20 cellular contexts compared by ENCODE assay signal in the genomic region with DNA sequence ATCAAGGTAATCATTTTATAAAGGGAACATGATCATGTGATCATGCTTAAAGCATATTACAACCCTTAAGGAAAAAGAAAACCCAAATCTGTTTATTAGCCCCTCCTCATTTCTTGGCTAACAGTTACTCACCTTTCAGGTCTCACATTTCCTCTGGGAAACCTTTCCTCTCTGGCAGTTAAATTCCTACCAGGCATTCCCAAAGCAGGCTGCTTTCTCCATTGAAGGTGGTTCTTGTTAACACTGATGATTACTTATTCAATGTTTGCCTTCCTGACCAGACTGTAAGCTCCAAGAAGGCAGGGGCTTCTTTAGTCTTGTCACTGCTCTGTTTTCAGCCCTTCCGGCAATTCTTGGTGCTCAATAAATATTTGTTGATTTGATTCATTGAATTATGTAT. TPM values are rescaled to one million over a fixed set of nuclear protein-coding genes. Genes with fewer than 3 reads are reported as not detected.
A peak's percentile ranks its signal among the peaks of the same experiment; 100 is the strongest.
DNase-seq lines count a peak whose midpoint lies in the region; ATAC-seq, FAIRE-seq and TF ChIP-seq lines count a peak whose summit lies in the region.
"Had no signal": no experiment of that assay in that cellular context is flagged by ENCODE, and none has a peak within 500 bp of the region (broad histone marks: within the 10 kb centered on the region; RNA-seq: fewer than 3 reads in every experiment).

No MANE protein-coding gene starts in this region.

- H3K4me1 ChIP-seq in breast epithelium (no peaks in the 10 kb centered on the region), mammary epithelial cell (ENCODE audit: insufficient read depth, low read length) (peaks cover 6% of the 10 kb centered on the region), A549 (no peaks in the 10 kb centered on the region)

- no peak overlapping the region for H2AFZ ChIP-seq in mammary epithelial cell (ENCODE audit: low read depth, low read length)
- H2AFZ ChIP-seq: GM23248 had no signal

- H3K4me2 ChIP-seq in mammary epithelial cell (ENCODE audit: insufficient read depth, low read depth, low read length) (no peak overlapping the region), A549 (no peak overlapping the region)

- no peaks in the 10 kb centered on the region for H4K20me1 ChIP-seq in mammary epithelial cell (ENCODE audit: insufficient read depth, low read length)

- ATAC-seq in A549 (no peak), WTC11 (peak; percentile 60), GM18498 (IDR thresholded peaks at IDR 0.05; ENCODE audit: unreplicated experiment) (no peak)
- ATAC-seq: HCT116 had no signal

- no TSS peak for BruUV-seq in mammary epithelial cell (replicated peaks; lab: Mats Ljungman, UMichigan)

- TF ChIP-seq CTCF in breast epithelium (IDR thresholded peaks at IDR 0.05) (no peak), mammary epithelial cell (conservative IDR thresholded peaks at IDR 0.05 in 1 of 2, IDR thresholded peaks at IDR 0.05 in 1 of 2; ENCODE audit: extremely low read depth in 1 of 2, insufficient read depth in 1 of 2, low read depth in 1 of 2, low read length in 2 of 2) (no peak), A549 (IDR thresholded peaks at IDR 0.05) (no peak), WTC11 (IDR thresholded peaks at IDR 0.05) (no peak), foreskin fibroblast (IDR thresholded peaks at IDR 0.05; ENCODE audit: low read depth, low read length) (no peak)

- peaks cover 26% of the 10 kb centered on the region for H3K4me1 Mint-ChIP-seq in WTC11
- H3K4me1 Mint-ChIP-seq: CD4-positive, alpha-beta memory T cell had no signal

- TF ChIP-seq POLR2A in breast epithelium (IDR thresholded peaks at IDR 0.05), result no peak
- no peak for TF ChIP-seq POLR2A in A549 (IDR thresholded peaks at IDR 0.05; ENCODE audit: low read length)

- no peak for TF ChIP-seq EP300 in A549 (IDR thresholded peaks at IDR 0.05)

- H3K27ac Mint-ChIP-seq in WTC11, result peak overlapping the region; percentile 75; the same call in 1 of the 2 replicates
- H3K27ac Mint-ChIP-seq: CD4-positive, alpha-beta memory T cell; H9 had no signal

- peak overlapping the region; percentile 22 to 66 for H3K27ac ChIP-seq in breast epithelium
- no peak overlapping the region for H3K27ac ChIP-seq in mammary epithelial cell (ENCODE audit: insufficient read depth, low read depth, low read length)
- H3K27ac ChIP-seq in A549, result no peak overlapping the region
- H3K27ac ChIP-seq: GM23248 had no signal

- H3K9me3 ChIP-seq in breast epithelium (no peaks in the 10 kb centered on the region), mammary epithelial cell (replicated peaks; ENCODE audit: insufficient read depth, low read length) (no peaks in the 10 kb centered on the region), A549 (no peaks in the 10 kb centered on the region)

- no peaks in the 10 kb centered on the region for H3K36me3 ChIP-seq in breast epithelium
- H3K36me3 ChIP-seq in mammary epithelial cell (ENCODE audit: insufficient read depth, low read length), result no peaks in the 10 kb centered on the region

- no peak for TF ChIP-seq RAD21 in A549 (conservative IDR thresholded peaks at IDR 0.05 in 1 of 2, IDR thresholded peaks at IDR 0.05 in 1 of 2)

- POLR2A ChIA-PET in A549 (lab: Yijun Ruan, JAX) (no interaction called here), WTC11 (lab: Charles Lee) (interaction anchor here (1.0 kb wide), 1 partner anchor 13 kb away, joined by 3 read pairs; no protein-coding TSS in a partner anchor)

- H3K4me3 ChIP-seq in breast epithelium, result no peak overlapping the region
- no peak overlapping the region for H3K4me3 ChIP-seq in mammary epithelial cell (replicated peaks in 1 of 3; ENCODE audit: insufficient read depth in 1 of 3, low read depth in 2 of 3, low read length in 3 of 3)
- no peak overlapping the region for H3K4me3 ChIP-seq in A549
- H3K4me3 ChIP-seq in foreskin fibroblast (ENCODE audit: low read depth in 1 of 2, low read length in 2 of 2), result no peak overlapping the region
- H3K4me3 ChIP-seq: GM23248 had no signal

- intact Hi-C loops in breast epithelium (cut with DNase I; ENCODE audit: low total_unique reads) (no loop called here), mammary epithelial cell (cut with micrococcal nuclease) (no loop called here)

- H3K9me3 Mint-ChIP-seq in WTC11, result no peaks in the 10 kb centered on the region
- H3K9me3 Mint-ChIP-seq: CD4-positive, alpha-beta memory T cell; H9 had no signal

- DNase-seq in breast epithelium (ENCODE audit: low spot score in 2 of 2) (no peak), mammary epithelial cell (no peak), A549 (ENCODE audit: low read depth in 1 of 2, low spot score in 1 of 2) (no peak), WTC11 (ENCODE audit: low spot score) (no peak), iPS-NIHi11 (ENCODE audit: low spot score) (peak; percentile 26), foreskin fibroblast (no peak)
- DNase-seq in activated CD4-positive, alpha-beta T cell treated with anti-CD3 and anti-CD28 coated beads, Interleukin-2, amount 50 U/mL, for 1 hour, result no peak
- DNase-seq: 8988T; C1 segment of cervical spinal cord; Calu3; CD4-positive, alpha-beta memory T cell; COR-L47; DMS53; DMS79 treated with DMSO at 0.1 percent for 48 hours; GF-D8; GM23248; H9 had no signal

- no peak overlapping the region for H3K9ac ChIP-seq in mammary epithelial cell (ENCODE audit: insufficient read depth, low read length)
- H3K9ac ChIP-seq: GM23248 had no signal

- dilution Hi-C loops in mammary epithelial cell (cut with HindIII; ENCODE audit: low sequenced_read_pairs), result no loop called here

- in situ Hi-C loops in mammary epithelial cell (cut with MboI; ENCODE audit: low sequenced_read_pairs in 2 of 2), result no loop called here

- H3K4me3 Mint-ChIP-seq in WTC11, result no peak overlapping the region
- H3K4me3 Mint-ChIP-seq: CD4-positive, alpha-beta memory T cell; H9 had no signal

- H3K27me3 ChIP-seq in breast epithelium (no peaks in the 10 kb centered on the region), mammary epithelial cell (ENCODE audit: insufficient read depth, low read length) (no peaks in the 10 kb centered on the region)

- peak; percentile 36 for FAIRE-seq in A549 (lab: Jason Lieb, UNC)
- FAIRE-seq: GM12891 had no signal

- CTCF ChIA-PET in mammary epithelial cell (lab: Charles Lee; ENCODE audit: low non-redundant PET), result no interaction called here
- CTCF ChIA-PET in A549 (lab: Yijun Ruan, JAX), result no interaction called here
- CTCF ChIA-PET in WTC11 (lab: Charles Lee), result no interaction called here

- no peaks in the 10 kb centered on the region; the same call in 1 of the 2 replicates for H3K27me3 Mint-ChIP-seq in WTC11 (ENCODE audit: low read depth)

- no peaks in the 10 kb centered on the region for H3K79me2 ChIP-seq in mammary epithelial cell (ENCODE audit: insufficient read depth, low read length)

- WGBS in mammary epithelial cell (ENCODE audit: low coverage, missing lambda C conversion rate), result 100% methylated on average over 1 of the region's 1 CpG
- 94% methylated on average over 1 of the region's 1 CpG for WGBS in A549 (ENCODE audit: missing lambda C conversion rate)

- no peaks in the 10 kb centered on the region for H3K36me3 Mint-ChIP-seq in WTC11
- H3K36me3 Mint-ChIP-seq: CD4-positive, alpha-beta memory T cell had no signal

TF ChIP-seq in A549, 52 proteins besides CTCF, POLR2A, EP300 and RAD21 (continues in another document):
- no peak for TF ChIP-seq KDM5A (IDR thresholded peaks at IDR 0.05)
- no peak for TF ChIP-seq HDAC2 (IDR thresholded peaks at IDR 0.05)
- no peak for TF ChIP-seq TP53 (CRISPR knock-in tag; IDR thresholded peaks at IDR 0.05)
- TF ChIP-seq EHF (CRISPR knock-in tag; IDR thresholded peaks at IDR 0.05), result no peak
- TF ChIP-seq POLR2AphosphoS2 (conservative IDR thresholded peaks at IDR 0.05; ENCODE audit: low read length), result no peak

TF ChIP-seq in WTC11, 78 proteins besides CTCF, POLR2A, EP300 and RAD21 (continues in another document):
- TF ChIP-seq NR3C1 (CRISPR knock-in tag; conservative IDR thresholded peaks at IDR 0.05; ENCODE audit: low read depth) (no peak), EMX1 (CRISPR knock-in tag; IDR thresholded peaks at IDR 0.05) (no peak), TP53 (CRISPR knock-in tag; IDR thresholded peaks at IDR 0.05) (no peak), NFATC4 (CRISPR knock-in tag; IDR thresholded peaks at IDR 0.05) (no peak), RELA (CRISPR knock-in tag; IDR thresholded peaks at IDR 0.05; ENCODE audit: borderline replicate concordance) (no peak), OVOL2 (CRISPR knock-in tag; IDR thresholded peaks at IDR 0.05; ENCODE audit: borderline replicate concordance) (no peak)
- TF ChIP-seq, protein P1, sequence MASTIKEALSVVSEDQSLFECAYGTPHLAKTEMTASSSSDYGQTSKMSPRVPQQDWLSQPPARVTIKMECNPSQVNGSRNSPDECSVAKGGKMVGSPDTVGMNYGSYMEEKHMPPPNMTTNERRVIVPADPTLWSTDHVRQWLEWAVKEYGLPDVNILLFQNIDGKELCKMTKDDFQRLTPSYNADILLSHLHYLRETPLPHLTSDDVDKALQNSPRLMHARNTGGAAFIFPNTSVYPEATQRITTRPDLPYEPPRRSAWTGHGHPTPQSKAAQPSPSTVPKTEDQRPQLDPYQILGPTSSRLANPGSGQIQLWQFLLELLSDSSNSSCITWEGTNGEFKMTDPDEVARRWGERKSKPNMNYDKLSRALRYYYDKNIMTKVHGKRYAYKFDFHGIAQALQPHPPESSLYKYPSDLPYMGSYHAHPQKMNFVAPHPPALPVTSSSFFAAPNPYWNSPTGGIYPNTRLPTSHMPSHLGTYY (CRISPR knock-in tag; IDR thresholded peaks at IDR 0.05), result no peak
- TF ChIP-seq, protein P2, sequence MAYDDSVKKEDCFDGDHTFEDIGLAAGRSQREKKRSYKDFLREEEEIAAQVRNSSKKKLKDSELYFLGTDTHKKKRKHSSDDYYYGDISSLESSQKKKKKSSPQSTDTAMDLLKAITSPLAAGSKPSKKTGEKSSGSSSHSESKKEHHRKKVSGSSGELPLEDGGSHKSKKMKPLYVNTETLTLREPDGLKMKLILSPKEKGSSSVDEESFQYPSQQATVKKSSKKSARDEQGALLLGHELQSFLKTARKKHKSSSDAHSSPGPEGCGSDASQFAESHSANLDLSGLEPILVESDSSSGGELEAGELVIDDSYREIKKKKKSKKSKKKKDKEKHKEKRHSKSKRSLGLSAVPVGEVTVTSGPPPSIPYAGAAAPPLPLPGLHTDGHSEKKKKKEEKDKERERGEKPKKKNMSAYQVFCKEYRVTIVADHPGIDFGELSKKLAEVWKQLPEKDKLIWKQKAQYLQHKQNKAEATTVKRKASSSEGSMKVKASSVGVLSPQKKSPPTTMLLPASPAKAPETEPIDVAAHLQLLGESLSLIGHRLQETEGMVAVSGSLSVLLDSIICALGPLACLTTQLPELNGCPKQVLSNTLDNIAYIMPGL (CRISPR knock-in tag; IDR thresholded peaks at IDR 0.05), result no peak

RNA-seq across cellular contexts. Expression of a gene that starts 59.9 kb away (rescaled TPM):
- total RNA-seq in breast epithelium (100 to 1,000 TPM in 2 of 3 donors, 10 to 100 TPM in 1; 29.0 to 384 (median 177) TPM), mammary epithelial cell (100 to 1,000 TPM; 336 to 534 TPM), WTC11 (2021) (26.3 to 37.1 TPM (median 29.1 TPM) in 3 replicates)
- polyA plus RNA-seq in mammary epithelial cell (73.2 TPM), A549 (2011; rRNA removed) (168 and 217 TPM in 2 replicates), A549 (2017; fragmentation: RNase III; extraction: RNeasy Plus Mini Kit Qiagen cat#74134 plus additional on column Dnase treatment) (230 to 257 TPM (median 240 TPM) in 3 replicates)
- 301 TPM for polyA minus RNA-seq in mammary epithelial cell
- polyA plus RNA-seq in A549 (2012; cell fraction: cytosol; rRNA removed), result 147 and 226 TPM in 2 replicates
- polyA plus RNA-seq in A549 (2012; cell fraction: nucleus; rRNA removed), result 345 and 402 TPM in 2 replicates
- 367 and 381 TPM in 2 replicates for polyA minus RNA-seq in A549 (2011; rRNA and poly(A)+ RNA removed)

Comparison
In these comparisons a context has a peak if more than half of its experiments do, and no peak if none do; other contexts are left out.
1. H3K27ac ChIP-seq: peak in breast epithelium (2 of 2); none in mammary epithelial cell (single experiment) and A549 (0 of 2).